In the genomic region with DNA sequence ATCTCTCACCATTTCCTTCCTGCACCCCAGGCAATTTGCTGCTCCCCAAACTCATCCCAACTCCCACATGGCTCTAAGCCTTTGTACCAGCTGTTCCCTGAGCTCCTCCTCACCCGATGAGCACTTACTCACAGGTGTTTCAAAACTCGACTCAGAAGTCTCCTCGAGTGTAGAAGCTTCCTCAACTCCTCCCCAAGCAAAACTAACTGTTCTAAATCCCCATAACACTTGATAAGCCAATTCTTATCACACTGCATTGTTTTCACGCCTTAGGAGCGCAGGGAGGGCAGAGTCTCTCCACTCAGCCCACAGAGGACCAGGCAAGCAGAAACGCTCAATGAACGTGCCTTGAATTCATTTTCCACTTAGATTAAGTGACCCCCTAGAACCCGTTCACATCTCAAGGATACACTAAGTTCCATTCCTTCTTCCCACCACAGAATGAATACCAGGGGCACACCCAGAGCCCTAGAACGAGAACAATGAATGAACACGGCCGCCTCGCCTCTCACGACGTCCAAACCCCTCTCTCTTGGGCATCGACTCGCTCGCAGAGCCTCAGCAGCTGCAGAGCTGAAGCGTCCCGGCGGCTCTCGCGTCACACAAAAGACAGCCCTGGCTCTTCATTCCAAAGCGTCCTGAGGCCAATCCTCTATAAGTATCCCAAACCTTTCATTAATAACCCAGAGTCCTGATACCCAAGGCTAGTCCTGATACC, we compare ENCODE assay signal across 8 cellular contexts. TPM values are rescaled to one million over a fixed set of nuclear protein-coding genes. Genes with fewer than 3 reads are reported as not detected.
DNase-seq lines count a peak whose midpoint lies in the region; ATAC-seq and TF ChIP-seq lines count a peak whose summit lies in the region.

No MANE protein-coding gene starts in this region.

- ATAC-seq in GM19328 (IDR thresholded peaks at IDR 0.05; ENCODE audit: unreplicated experiment), result no peak

- DNase-seq in GM12865 (ENCODE audit: low read depth) (peak; percentile 51), NCI-H1092 (lab: John Stamatoyannopoulos, UW) (peak; percentile 10), epithelial cell of prostate (ENCODE audit: low read depth, low spot score) (peak; percentile 22), myocyte (ENCODE audit: low read depth) (peak; percentile 69), stromal cell of bone marrow (ENCODE audit: low read depth) (peak; percentile 13), epidermal melanocyte (ENCODE audit: insufficient read length, low spot score) (no peak)
- DNase-seq in activated CD8-positive, alpha-beta memory T cell treated with anti-CD3 and anti-CD28 coated beads, Interleukin-2, amount 50 U/mL, for 4 hours, result peak; percentile 27

- TF ChIP-seq CTCF in GM12865 (IDR thresholded peaks at IDR 0.05; ENCODE audit: insufficient read depth, low read depth, low read length, missing control alignments), result no peak

- peak overlapping the region; percentile 91 for H3K4me3 ChIP-seq in GM12865 (ENCODE audit: low read depth, low read length)

- H3K27ac ChIP-seq in epithelial cell of prostate, result peak overlapping the region; percentile 94

RNA-seq across cellular contexts. Expression of a gene that starts 1.2 kb away (rescaled TPM):
- total RNA-seq in myocyte, result 122 and 131 TPM in 2 replicates
- polyA plus RNA-seq in myocyte (2012), result 74.2 TPM
